In the genomic region with DNA sequence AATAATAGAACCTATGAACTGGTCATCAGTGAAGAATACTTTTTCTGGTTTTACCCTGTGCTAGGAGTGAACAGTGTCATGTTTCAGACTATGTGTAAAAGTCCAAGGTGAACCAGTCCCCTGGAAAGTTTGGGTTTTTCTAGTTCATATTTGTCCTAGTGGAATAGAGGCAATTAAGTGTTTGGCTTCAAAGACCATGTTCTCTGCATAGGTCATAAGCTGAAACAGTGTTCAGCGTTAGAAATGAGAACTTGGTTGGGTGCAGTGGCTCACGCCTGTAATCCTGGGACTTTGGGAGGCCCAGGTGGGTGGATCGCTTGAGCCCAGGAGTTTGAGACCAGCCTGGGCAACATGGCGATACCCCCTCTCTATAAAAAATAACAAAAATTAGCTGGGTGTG, we compare ENCODE assay signal across 7 cellular contexts.
"Had no signal": no experiment of that assay in that cellular context is flagged by ENCODE, and none has a peak within 500 bp of the region (broad histone marks: within the 10 kb centered on the region; RNA-seq: fewer than 3 reads in every experiment).

No MANE protein-coding gene starts in this region.

- H3K4me2 ChIP-seq: GM23338 had no signal

- DNase-seq: H9, HCEC 1CT, KBM-7 had no signal

- FAIRE-seq: H1, H54 had no signal

- ATAC-seq: GM23338 had no signal

- H3K27ac ChIP-seq: HL-60 had no signal

- H3K4me3 ChIP-seq: GM23338 had no signal

- H2AFZ ChIP-seq: GM23338 had no signal
